ENCODE assay signal across 15 cellular contexts in genomic region chr3:123834631-123835030, GRCh38. TPM values are rescaled to one million over a fixed set of nuclear protein-coding genes. Genes with fewer than 3 reads are reported as not detected.
DNase-seq lines count a peak whose midpoint lies in the region; TF ChIP-seq lines count a peak whose summit lies in the region.
"Had no signal": no experiment of that assay in that cellular context is flagged by ENCODE, and none has a peak within 500 bp of the region (broad histone marks: within the 10 kb centered on the region; RNA-seq: fewer than 3 reads in every experiment).

No MANE protein-coding gene starts in this region.

- H4K20me1 ChIP-seq in MM.1S (ENCODE audit: insufficient read depth, low read length): no peaks in the 10 kb centered on the region

- H3K9ac ChIP-seq in MM.1S (ENCODE audit: low read length): no peak overlapping the region

- H3K4me2 ChIP-seq in MM.1S (ENCODE audit: low read depth, low read length): no peak overlapping the region

- no peaks in the 10 kb centered on the region for H3K79me2 ChIP-seq in MM.1S (ENCODE audit: low read length)

- peaks cover 16% of the 10 kb centered on the region for H3K4me1 Mint-ChIP-seq in Calu3 (ENCODE audit: low read depth, unreplicated experiment)

- no peaks in the 10 kb centered on the region for H3K36me3 ChIP-seq in MM.1S (replicated peaks; ENCODE audit: insufficient read depth, low read length)
- H3K36me3 ChIP-seq in brain microvascular endothelial cell (replicated peaks): no peaks in the 10 kb centered on the region
- H3K36me3 ChIP-seq: Peyer's patch, WERI-Rb-1 had no signal

- H3K9me3 ChIP-seq in MM.1S (replicated peaks; ENCODE audit: insufficient read depth, low read length): no peaks in the 10 kb centered on the region
- H3K9me3 ChIP-seq: Peyer's patch, testis had no signal

- H3K27me3 ChIP-seq in MM.1S (replicated peaks; ENCODE audit: insufficient read depth, low read length): no peaks in the 10 kb centered on the region
- no peaks in the 10 kb centered on the region for H3K27me3 ChIP-seq in brain microvascular endothelial cell (replicated peaks)
- H3K27me3 ChIP-seq: body of pancreas, Peyer's patch, testis had no signal

- no peaks in the 10 kb centered on the region for H3K27me3 Mint-ChIP-seq in Calu3 (ENCODE audit: unreplicated experiment)

- no peaks in the 10 kb centered on the region for H3K4me1 ChIP-seq in MM.1S (ENCODE audit: low read length)
- H3K4me1 ChIP-seq: body of pancreas, Peyer's patch, testis had no signal

- intact Hi-C loops in Calu3 (cut with micrococcal nuclease; ENCODE audit: unreplicated experiment): no loop called here

- H3K27ac ChIP-seq in MM.1S (ENCODE audit: low read length): no peak overlapping the region
- no peak overlapping the region for H3K27ac ChIP-seq in brain microvascular endothelial cell
- H3K27ac ChIP-seq: body of pancreas, Peyer's patch, testis, WERI-Rb-1 had no signal

- CTCF ChIA-PET in Calu3 (lab: Charles Lee): interaction anchor here (0.6 kb wide), 1 partner anchor 29 kb away, joined by 3 read pairs; no protein-coding TSS in a partner anchor

- DNase-seq in Calu3 (peak; percentile 16), MM.1S (peak; percentile 43), brain microvascular endothelial cell (peak; percentile 67), kidney glomerular epithelial cell (lab: John Stamatoyannopoulos, UW) (peak; percentile 100), G401 (ENCODE audit: low spot score) (no peak), epidermal melanocyte (ENCODE audit: insufficient read length, low spot score) (no peak), COR-L47 (lab: John Stamatoyannopoulos, UW) (no peak), NCI-H748 (lab: John Stamatoyannopoulos, UW; ENCODE audit: unreplicated experiment) (no peak)
- DNase-seq: body of pancreas, glutamatergic neuron, mesendoderm, NCI-H2171, Peyer's patch, testis, WERI-Rb-1 had no signal

- no peak overlapping the region for H3K27ac Mint-ChIP-seq in Calu3 (ENCODE audit: unreplicated experiment)

- peaks cover 3% of the 10 kb centered on the region for H3K9me3 Mint-ChIP-seq in Calu3 (ENCODE audit: low read depth, unreplicated experiment)

- no peaks in the 10 kb centered on the region for H3F3A ChIP-seq in MM.1S (ENCODE audit: insufficient read depth, low read length)

- TF ChIP-seq CTCF in Calu3 (IDR thresholded peaks at IDR 0.05; ENCODE audit: unreplicated experiment) (no peak), MM.1S (IDR thresholded peaks at IDR 0.05; ENCODE audit: low read length) (no peak), brain microvascular endothelial cell (IDR thresholded peaks at IDR 0.05; ENCODE audit: low read depth, low read length, missing control alignments) (no peak)

- BruUV-seq in Calu3 (replicated peaks; lab: Mats Ljungman, UMichigan): no TSS peak

- in situ Hi-C loops in brain microvascular endothelial cell (cut with HindIII; ENCODE audit: low pct_ligation_motif_present, low sequenced_read_pairs): no loop called here
- in situ Hi-C loops in G401 (cut with HindIII; ENCODE audit: low sequenced_read_pairs): no loop called here

- H2AFZ ChIP-seq in MM.1S (ENCODE audit: low read length): no peak overlapping the region

- H3K4me3 ChIP-seq in MM.1S (ENCODE audit: low read length): no peak overlapping the region
- no peak overlapping the region for H3K4me3 ChIP-seq in brain microvascular endothelial cell (ENCODE audit: low read depth, low read length)
- H3K4me3 ChIP-seq: body of pancreas, Peyer's patch, testis had no signal

- H3K9me2 ChIP-seq in MM.1S (replicated peaks; ENCODE audit: insufficient read depth, low read length): no peaks in the 10 kb centered on the region

- H3K4me3 Mint-ChIP-seq in Calu3 (ENCODE audit: low read depth, unreplicated experiment): no peak overlapping the region

- H3K36me3 Mint-ChIP-seq in Calu3 (ENCODE audit: insufficient read depth, unreplicated experiment): no peaks in the 10 kb centered on the region

RNA-seq across cellular contexts. Expression of gene MYLK, which starts 49.5 kb away (rescaled TPM):
- total RNA-seq in Calu3 (2022): 8.0 and 10.7 TPM in 2 replicates
- total RNA-seq in G401 (2014; rRNA removed; shearing (Covaris generic)): not detected in 2 replicates

Comparison
In these comparisons a context has a peak if more than half of its experiments do, and no peak if none do; other contexts are left out.
1. DNase-seq: peak in Calu3 (single experiment), MM.1S (single experiment), brain microvascular endothelial cell (single experiment) and kidney glomerular epithelial cell (single experiment); none in G401 (single experiment), epidermal melanocyte (single experiment), COR-L47 (single experiment) and NCI-H748 (single experiment).